Comparison of ENCODE assay signal across 29 cellular contexts in genomic region chr2:10078001-10078400, GRCh38. TPM values are rescaled to one million over a fixed set of nuclear protein-coding genes. Genes with fewer than 3 reads are reported as not detected.
DNase-seq lines count a peak whose midpoint lies in the region; ATAC-seq and TF ChIP-seq lines count a peak whose summit lies in the region.
"Had no signal": no experiment of that assay in that cellular context is flagged by ENCODE, and none has a peak within 500 bp of the region (broad histone marks: within the 10 kb centered on the region; RNA-seq: fewer than 3 reads in every experiment).

No MANE protein-coding gene starts in this region.

- TF ChIP-seq CTCF in HEK293 (tag by site-specific recombination; IDR thresholded peaks at IDR 0.05) (no peak), body of pancreas (IDR thresholded peaks at IDR 0.05) (no peak)

- CTCF ChIA-PET in HEK293 (lab: Yijun Ruan, JAX) = interaction anchor here (0.7 to 2.4 kb wide), 3 partner anchors 19 to 606 kb away, joined by 4 to 14 read pairs (median 9); no protein-coding TSS in a partner anchor

- no peak overlapping the region for H3K27ac ChIP-seq in HEK293 (ENCODE audit: extremely low read depth, low read depth, low read length)
- peak overlapping the region in 3 of 4 donors; percentile 83 to 90 (median 89) for H3K27ac ChIP-seq in body of pancreas
- peak overlapping the region; percentile 88 for H3K27ac ChIP-seq in temporal lobe (ENCODE audit: low read depth, low read length)
- H3K27ac ChIP-seq: C4-2B, gastrocnemius medialis, hepatocyte had no signal

- TF ChIP-seq POLR2A in body of pancreas (IDR thresholded peaks at IDR 0.05) = no peak

- DNase-seq in body of pancreas = no peak
- peak; percentile 31 for DNase-seq in left kidney (ENCODE audit: low read depth, low spot score)
- DNase-seq in RKO (ENCODE audit: low spot score) = no peak
- no peak for DNase-seq in NCI-H1417 (lab: John Stamatoyannopoulos, UW)
- no peak for DNase-seq in activated CD4-positive, alpha-beta T cell treated with anti-CD3 and anti-CD28 coated beads for 48 hours
- DNase-seq in NCI-H82 (lab: John Stamatoyannopoulos, UW) = no peak
- DNase-seq: activated CD4-positive, alpha-beta T cell treated with anti-CD3 and anti-CD28 coated beads, Interleukin-2, amount 50 U/mL, for 4 hours; activated naive CD4-positive, alpha-beta T cell treated with anti-CD3 and anti-CD28 coated beads for 36 hours; aorta; dermis blood vessel endothelial cell; gastrocnemius medialis; left ventricle myocardium superior; naive thymus-derived CD4-positive, alpha-beta T cell; NCI-H1048; NCI-H187 treated with DMSO at 0.1 percent for 48 hours; NCI-H524 treated with DMSO at 0.1 percent for 48 hours; NK-92 treated with Interleukin-12 subunit alpha and Interleukin-12 subunit beta, amount 100 ng/mL, for 24 hours; ovary; PC-3; SIG-M5; stimulated activated CD4-positive, alpha-beta T cell treated with anti-CD3 and anti-CD28 coated beads, Interleukin-4, amount 100 ng/mL, for 24 hours; T-helper 9 cell; uterus had no signal

- intact Hi-C loops in body of pancreas (cut with DNase I) = no loop called here

- H3K4me3 ChIP-seq in HEK293 (ENCODE audit: low read depth, low read length) = no peak overlapping the region
- no peak overlapping the region for H3K4me3 ChIP-seq in body of pancreas
- H3K4me3 ChIP-seq: gastrocnemius medialis, hepatocyte had no signal

- H3K27me3 ChIP-seq in body of pancreas = no peaks in the 10 kb centered on the region
- H3K27me3 ChIP-seq: ovary, right atrium auricular region, uterus had no signal

- H3K36me3 ChIP-seq in HEK293 (ENCODE audit: control insufficient read depth in 2 of 2, insufficient read depth in 1 of 2, low read length in 2 of 2) (no peaks in the 10 kb centered on the region; a peak in 1 of 3 replicates), body of pancreas (replicated peaks in 1 of 2; ENCODE audit: insufficient read depth in 1 of 2, low read depth in 2 of 2) (no peaks in the 10 kb centered on the region)
- H3K36me3 ChIP-seq: gastrocnemius medialis, ovary, right atrium auricular region, uterus had no signal

- POLR2A ChIA-PET in HEK293 (lab: Yijun Ruan, JAX) = no interaction called here

- ATAC-seq in body of pancreas = no peak
- ATAC-seq: gastrocnemius medialis; left ventricle myocardium superior; naive thymus-derived CD4-positive, alpha-beta T cell; PC-3; stimulated activated memory B cell treated with anti-CD40 and anti-IgM and Interleukin-4, amounts not matched to agents 10 μg/mL and 1 μg/mL and 100 μg/mL, for 72 hours had no signal

- WGBS in body of pancreas, 2 donors = 58 to 69% methylated on average over 6 to 7 of the region's 7 CpGs

- H3K4me1 ChIP-seq in HEK293 (ENCODE audit: control insufficient read depth, insufficient read depth, low read length) (no peaks in the 10 kb centered on the region), body of pancreas (peaks cover 22% of the 10 kb centered on the region)

- H3K9me3 ChIP-seq in HEK293 (ENCODE audit: control insufficient read depth, insufficient read depth, low read depth, low read length) (no peaks in the 10 kb centered on the region), body of pancreas (no peaks in the 10 kb centered on the region)
- H3K9me3 ChIP-seq: gastrocnemius medialis, ovary, right atrium auricular region, uterus had no signal

TF ChIP-seq in HEK293, 187 proteins besides CTCF, POLR2A, EP300 and RAD21:
- no peak for TF ChIP-seq ZNF48 (tag by site-specific recombination; IDR thresholded peaks at IDR 0.05)
- TF ChIP-seq ZNF433 (tag by site-specific recombination; IDR thresholded peaks at IDR 0.05; ENCODE audit: low read depth) = no peak
- 0 out of 2 replicates have a peak, but pooled peaks have one; percentile 34 for TF ChIP-seq SCRT2 (tag by site-specific recombination; IDR thresholded peaks at IDR 0.05)

RNA-seq across cellular contexts. Expression of gene CYS1, which starts 2.2 kb away (rescaled TPM):
- total RNA-seq in body of pancreas (10 to 100 TPM; 30.4 to 36.6 TPM), temporal lobe (0.49 TPM)
- total RNA-seq: activated naive CD4-positive, alpha-beta T cell treated with anti-CD3 and anti-CD28 coated beads for 36 hours had no signal

RNA-seq across cellular contexts. Expression of gene KLF11, which starts 34.7 kb away (rescaled TPM):
- total RNA-seq in body of pancreas (10 to 100 TPM; 25.7 to 32.6 TPM), temporal lobe (13.3 TPM)

RNA-seq across cellular contexts. Expression of gene RRM2, which starts 44.5 kb away (rescaled TPM):
- total RNA-seq in body of pancreas = not detected
- 4.4 TPM for total RNA-seq in temporal lobe

Comparison
In these comparisons a context has a peak if more than half of its experiments do, and no peak if none do; other contexts are left out.
1. RNA of gene CYS1, which starts 2.2 kb away (total RNA-seq): 30.4 to 36.6 TPM in body of pancreas; 0.49 TPM in temporal lobe (single experiment); every median in the first group is over 10 times any median in the second.